1 cellular context compared by ENCODE assay signal in genomic region chr2:33530614-33531344, GRCh38.
TF ChIP-seq lines count a peak whose summit lies in the region.

No MANE protein-coding gene starts in this region.

TF ChIP-seq in SK-N-SH treated with all-trans-retinoic acid at 6 μM for 48 hours, 23 proteins besides CTCF, POLR2A, EP300 and RAD21 (continued from another document):
- TF ChIP-seq CSRNP3 (CRISPR knock-in tag; IDR thresholded peaks at IDR 0.05): no peak
- no peak for TF ChIP-seq PATZ1 (CRISPR knock-in tag; IDR thresholded peaks at IDR 0.05; ENCODE audit: borderline replicate concordance)
- no peak for TF ChIP-seq ZNF70 (CRISPR knock-in tag; IDR thresholded peaks at IDR 0.05)
- TF ChIP-seq OSR1 (CRISPR knock-in tag; IDR thresholded peaks at IDR 0.05): no peak
- no peak for TF ChIP-seq ISL1 (CRISPR knock-in tag; IDR thresholded peaks at IDR 0.05)
- no peak for TF ChIP-seq GLIS3 (CRISPR knock-in tag; IDR thresholded peaks at IDR 0.05)
- no peak for TF ChIP-seq TCF4 (CRISPR knock-in tag; IDR thresholded peaks at IDR 0.05; ENCODE audit: borderline replicate concordance)
- TF ChIP-seq SNAI2 (CRISPR knock-in tag; IDR thresholded peaks at IDR 0.05): no peak
- no peak for TF ChIP-seq PPARA (CRISPR knock-in tag; IDR thresholded peaks at IDR 0.05; ENCODE audit: borderline replicate concordance)
- no peak for TF ChIP-seq BACH2 (CRISPR knock-in tag; IDR thresholded peaks at IDR 0.05; ENCODE audit: borderline replicate concordance)
- no peak for TF ChIP-seq ZFP30 (CRISPR knock-in tag; IDR thresholded peaks at IDR 0.05)
- TF ChIP-seq ZC3H10 (CRISPR knock-in tag; IDR thresholded peaks at IDR 0.05): no peak
- TF ChIP-seq ARNTL (CRISPR knock-in tag; IDR thresholded peaks at IDR 0.05; ENCODE audit: borderline replicate concordance, low read depth): no peak
- no peak for TF ChIP-seq TSHZ2 (CRISPR knock-in tag; IDR thresholded peaks at IDR 0.05)
- TF ChIP-seq TOX (CRISPR knock-in tag; IDR thresholded peaks at IDR 0.05; ENCODE audit: borderline replicate concordance): no peak
- TF ChIP-seq CSDC2 (CRISPR knock-in tag; IDR thresholded peaks at IDR 0.05): no peak
